In genomic region chr1:171142081-171142450, GRCh38 we compare ENCODE assay signal across 11 cellular contexts. TPM values are rescaled to one million over a fixed set of nuclear protein-coding genes. Genes with fewer than 3 reads are reported as not detected.
DNase-seq lines count a peak whose midpoint lies in the region; FAIRE-seq and TF ChIP-seq lines count a peak whose summit lies in the region.
"Had no signal": no experiment of that assay in that cellular context is flagged by ENCODE, and none has a peak within 500 bp of the region (broad histone marks: within the 10 kb centered on the region; RNA-seq: fewer than 3 reads in every experiment).

No MANE protein-coding gene starts in this region.

- H3K79me1 ChIP-seq in H9 (ENCODE audit: insufficient read depth, low read depth, low read length, poor library complexity, severe bottlenecking) = no peaks in the 10 kb centered on the region

- H3K36me3 Mint-ChIP-seq in H9 (ENCODE audit: insufficient read depth in 1 of 3, low read depth in 3 of 3) = no peaks in the 10 kb centered on the region
- H3K36me3 Mint-ChIP-seq: naive thymus-derived CD4-positive, alpha-beta T cell had no signal

- no peak overlapping the region for H3K4me3 ChIP-seq in colonic mucosa
- H3K4me3 ChIP-seq in lower leg skin (ENCODE audit: low read depth, poor library complexity, severe bottlenecking) = no peak overlapping the region
- H3K4me3 ChIP-seq in skeletal muscle satellite cell (ENCODE audit: low read length) = peak overlapping the region; percentile 12
- H3K4me3 ChIP-seq in small intestine (ENCODE audit: low read depth in 1 of 2, low read length in 2 of 2) = no peak overlapping the region

- H4K91ac ChIP-seq in H9 (ENCODE audit: insufficient read length, low read depth, low read length) = no peak overlapping the region

- H2BK5ac ChIP-seq in H9 (ENCODE audit: insufficient read length, low read length) = no peak overlapping the region

- no peak overlapping the region for H2BK120ac ChIP-seq in H9 (ENCODE audit: low read depth, low read length, poor library complexity, severe bottlenecking)

- H3K79me2 ChIP-seq in H9 (ENCODE audit: insufficient read depth, low read length) = no peaks in the 10 kb centered on the region

- no peak overlapping the region for H2BK20ac ChIP-seq in H9 (ENCODE audit: low read depth, low read length, poor library complexity, severe bottlenecking)

- no peak overlapping the region for H4K8ac ChIP-seq in H9 (replicated peaks; ENCODE audit: insufficient read length, low read depth, low read length)

- no peak overlapping the region for H3K27ac ChIP-seq in H9 (ENCODE audit: insufficient read length, low read depth, low read length)
- no peak overlapping the region for H3K27ac ChIP-seq in colonic mucosa
- peak overlapping the region in 1 of 2 donors; percentile 88 for H3K27ac ChIP-seq in small intestine (ENCODE audit: low read depth in 1 of 2, low read length in 1 of 2)
- H3K27ac ChIP-seq: RWPE1 had no signal

- no peak for FAIRE-seq in small intestine (lab: Jason Lieb, UNC)

- no peak overlapping the region for H3K23ac ChIP-seq in H9 (ENCODE audit: insufficient read length, low read depth, low read length)

- TF ChIP-seq CTCF in H9 (conservative IDR thresholded peaks at IDR 0.05) (no peak; the same call in 2 of the 3 replicates), colonic mucosa (IDR thresholded peaks at IDR 0.05) (no peak), lower leg skin (IDR thresholded peaks at IDR 0.05) (no peak)

- intact Hi-C loops in colonic mucosa (cut with DNase I) (no loop called here), lower leg skin (cut with DNase I; ENCODE audit: low total_unique reads) (no loop called here)

- no peak overlapping the region for H2BK12ac ChIP-seq in H9 (ENCODE audit: insufficient read length, low read depth, low read length)

- no peak overlapping the region for H3T11ph ChIP-seq in H9 (ENCODE audit: low read length)

- H3K18ac ChIP-seq in H9 (ENCODE audit: insufficient read length, low read depth, low read length) = no peak overlapping the region

- H4K20me1 ChIP-seq in H9 (ENCODE audit: control insufficient read depth, insufficient read depth, insufficient read length) = no peaks in the 10 kb centered on the region

- no peak overlapping the region for H2BK15ac ChIP-seq in H9 (ENCODE audit: low read depth, low read length)

- no peak overlapping the region for H2AK5ac ChIP-seq in H9 (ENCODE audit: insufficient read length, low read length)

- H3K9me3 ChIP-seq in H9 (ENCODE audit: control insufficient read depth, low read depth, low read length) = no peaks in the 10 kb centered on the region
- no peaks in the 10 kb centered on the region for H3K9me3 ChIP-seq in colonic mucosa
- H3K9me3 ChIP-seq in skeletal muscle satellite cell (replicated peaks; ENCODE audit: low read length) = no peaks in the 10 kb centered on the region
- H3K9me3 ChIP-seq in small intestine (ENCODE audit: control insufficient read depth, low read depth) = no peaks in the 10 kb centered on the region

- no peak for TF ChIP-seq POLR2A in lower leg skin (IDR thresholded peaks at IDR 0.05)

- H4K5ac ChIP-seq in H9 (ENCODE audit: insufficient read length, low read depth, low read length) = no peak overlapping the region

- peaks cover 28 to 29% of the 10 kb centered on the region in 2 experiments for H3K4me1 Mint-ChIP-seq in H9
- H3K4me1 Mint-ChIP-seq: naive thymus-derived CD4-positive, alpha-beta T cell had no signal

- H3K23me2 ChIP-seq in H9 (ENCODE audit: insufficient read length, low read depth, low read length, poor library complexity, severe bottlenecking) = no peaks in the 10 kb centered on the region

- WGBS in H9 (ENCODE audit: extremely low coverage, insufficient read length, low lambda C conversion rate) = no CpG with 5 or more reads among the region's 4 CpGs
- 42 to 45% methylated on average over 4 of the region's 4 CpGs for WGBS in lower leg skin, 2 donors
- 26 to 74% (median 58%) methylated on average over 4 of the region's 4 CpGs for WGBS in small intestine, 3 donors

- no peaks in the 10 kb centered on the region for H3K36me3 ChIP-seq in colonic mucosa
- no peaks in the 10 kb centered on the region for H3K36me3 ChIP-seq in skeletal muscle satellite cell (ENCODE audit: insufficient read depth, low read length)
- no peaks in the 10 kb centered on the region for H3K36me3 ChIP-seq in small intestine (ENCODE audit: control insufficient read depth in 2 of 2, insufficient read depth in 2 of 2, low read length in 2 of 2)

- no peak overlapping the region for H3K14ac ChIP-seq in H9 (ENCODE audit: insufficient read depth, low read length)

- no peak overlapping the region for H3K4ac ChIP-seq in H9 (ENCODE audit: low read depth, low read length)

- H3K27me3 Mint-ChIP-seq in H9 (ENCODE audit: low read depth) = no peaks in the 10 kb centered on the region

- H3K4me3 Mint-ChIP-seq in H9 = no peak overlapping the region; a peak in 1 of 5 replicates
- H3K4me3 Mint-ChIP-seq: naive thymus-derived CD4-positive, alpha-beta T cell had no signal

- H3K27me3 ChIP-seq in H9 (ENCODE audit: insufficient read depth, low read length) = no peaks in the 10 kb centered on the region
- no peaks in the 10 kb centered on the region for H3K27me3 ChIP-seq in colonic mucosa
- H3K27me3 ChIP-seq in skeletal muscle satellite cell (ENCODE audit: control insufficient read depth, insufficient read depth, low read length) = no peaks in the 10 kb centered on the region
- H3K27me3 ChIP-seq in small intestine (ENCODE audit: control insufficient read depth in 2 of 2, insufficient read depth in 2 of 2, low read length in 2 of 2) = no peaks in the 10 kb centered on the region

- H3K56ac ChIP-seq in H9 (ENCODE audit: insufficient read length, low read depth, low read length) = no peak overlapping the region

- H3K27ac Mint-ChIP-seq in H9 = peak overlapping the region in 2 of 3 experiments; percentile 55 to 63; a peak in 4 of 7 replicates
- H3K27ac Mint-ChIP-seq: naive thymus-derived CD4-positive, alpha-beta T cell had no signal

- H3K4me2 ChIP-seq in H9 (ENCODE audit: insufficient read depth, insufficient read length, low read length) (no peak overlapping the region), skeletal muscle satellite cell (ENCODE audit: low read length) (peak overlapping the region; percentile 30)

- no peaks in the 10 kb centered on the region for H3K9me3 Mint-ChIP-seq in H9

- H3K4me1 ChIP-seq in H9 (ENCODE audit: insufficient read depth, low read length) = no peaks in the 10 kb centered on the region; the same call in 1 of the 2 replicates
- no peaks in the 10 kb centered on the region for H3K4me1 ChIP-seq in colonic mucosa
- H3K4me1 ChIP-seq in skeletal muscle satellite cell (ENCODE audit: control insufficient read depth, insufficient read depth, low read length) = peaks cover 24% of the 10 kb centered on the region
- H3K4me1 ChIP-seq in small intestine (ENCODE audit: control insufficient read depth in 2 of 2, insufficient read depth in 1 of 2, low read depth in 1 of 2, low read length in 1 of 2) = peaks cover 0 to 7% of the 10 kb centered on the region in 2 donors

- DNase-seq in H9 (no peak), colonic mucosa (peak; percentile 34), lower leg skin (ENCODE audit: low spot score in 2 of 2) (peak; percentile 72 to 89), NCI-H1105 treated with DMSO at 0.1 percent for 48 hours (lab: John Stamatoyannopoulos, UW) (no peak), HK-2 (ENCODE audit: unreplicated experiment) (no peak), T1000 (lab: John Stamatoyannopoulos, UW) (no peak), small intestine (no peak)
- DNase-seq: effector CD8-positive, alpha-beta T cell; naive thymus-derived CD4-positive, alpha-beta T cell had no signal

- no peak overlapping the region for H2AFZ ChIP-seq in H9 (ENCODE audit: low read length)

- H3K9ac ChIP-seq in H9 (ENCODE audit: extremely low read depth, insufficient read length, low read length) (no peak overlapping the region), colonic mucosa (ENCODE audit: low read depth in 2 of 2, low read length in 2 of 2) (no peak overlapping the region), skeletal muscle satellite cell (ENCODE audit: low read depth, low read length) (peak overlapping the region; percentile 57)

RNA-seq across cellular contexts. Expression of gene FMO2, which starts 43.0 kb away (rescaled TPM):
- not detected in 2 replicates for total RNA-seq in H9 (2021)
- total RNA-seq in colonic mucosa = 1 to 10 TPM; 1.1 to 1.3 TPM
- total RNA-seq in lower leg skin = 10 to 100 TPM in 1 of 4 donors, 1 to 10 TPM in 3; 2.5 to 11.1 (median 9.8) TPM
- total RNA-seq in skeletal muscle satellite cell (2012; rRNA removed) = not detected in 2 replicates
- polyA plus RNA-seq in small intestine = 1 to 10 TPM in 2 of 3 donors, under 1 TPM in 1; 0.22 to 1.6 (median 1.1) TPM
- total RNA-seq: naive thymus-derived CD4-positive, alpha-beta T cell had no signal
- polyA plus RNA-seq: naive thymus-derived CD4-positive, alpha-beta T cell had no signal

RNA-seq across cellular contexts. Expression of gene FMO3, which starts 51.4 kb away (rescaled TPM):
- not detected in 2 replicates for total RNA-seq in H9 (2021)
- under 1 TPM; 0.19 to 0.42 TPM for total RNA-seq in colonic mucosa
- 1 to 10 TPM in 3 of 4 donors, under 1 TPM in 1; 0.84 to 3.2 (median 2.1) TPM for total RNA-seq in lower leg skin
- under 0.01 TPM in 1 of 2 replicates, not detected in the other for total RNA-seq in skeletal muscle satellite cell (2012; rRNA removed)
- polyA plus RNA-seq in small intestine = 1 to 10 TPM in 1 of 3 donors, under 1 TPM in 1, not detected in 1; 0.79 to 2.4 TPM
- total RNA-seq: naive thymus-derived CD4-positive, alpha-beta T cell had no signal
- polyA plus RNA-seq: naive thymus-derived CD4-positive, alpha-beta T cell had no signal

Comparison
In these comparisons a context has a peak if more than half of its experiments do, and no peak if none do; other contexts are left out.
1. DNase-seq: peak in colonic mucosa (single experiment) and lower leg skin (2 of 2); none in H9 (single experiment), NCI-H1105 treated with DMSO at 0.1 percent for 48 hours (single experiment), HK-2 (single experiment), T1000 (single experiment) and small intestine (single experiment).